In genomic region chr10:33132626-33133025, GRCh38 we compare ENCODE assay signal across 8 cellular contexts.
DNase-seq lines count a peak whose midpoint lies in the region; ATAC-seq, FAIRE-seq and TF ChIP-seq lines count a peak whose summit lies in the region.

No MANE protein-coding gene starts in this region.

- 92 to 100% methylated on average over 1 of the region's 1 CpG for WGBS in pancreas, 2 donors

- H3K9me3 ChIP-seq in Loucy (ENCODE audit: insufficient read depth, low read depth, low read length) (no peaks in the 10 kb centered on the region), pancreas (no peaks in the 10 kb centered on the region)

- H3K27me3 Mint-ChIP-seq in activated naive CD8-positive, alpha-beta T cell: no peaks in the 10 kb centered on the region

- no peaks in the 10 kb centered on the region for H3K9me2 ChIP-seq in Loucy (replicated peaks; ENCODE audit: low read depth, low read length)

- H3K27me3 ChIP-seq in Loucy (ENCODE audit: insufficient read depth, low read length, poor library complexity, severe bottlenecking): no peaks in the 10 kb centered on the region
- H3K27me3 ChIP-seq in pancreas: no peaks in the 10 kb centered on the region

- H3F3A ChIP-seq in Loucy (ENCODE audit: low read depth): no peaks in the 10 kb centered on the region

- H3K9me3 Mint-ChIP-seq in activated naive CD8-positive, alpha-beta T cell (ENCODE audit: low read depth): no peaks in the 10 kb centered on the region

- peaks cover 78% of the 10 kb centered on the region for H3K4me1 Mint-ChIP-seq in activated naive CD8-positive, alpha-beta T cell (ENCODE audit: low read depth)

- no peak for FAIRE-seq in pancreas (lab: Jason Lieb, UNC)

- peak; percentile 26 for DNase-seq in NCI-H82 (lab: John Stamatoyannopoulos, UW)
- no peak for DNase-seq in NCI-H82 treated with DMSO at 0.1 percent for 48 hours (lab: John Stamatoyannopoulos, UW; ENCODE audit: unreplicated experiment)
- DNase-seq in pancreas: no peak
- DNase-seq in NCI-H2227 (lab: John Stamatoyannopoulos, UW; ENCODE audit: unreplicated experiment): no peak
- no peak for DNase-seq in erythroblast (lab: John Stamatoyannopoulos, UW)

- no peaks in the 10 kb centered on the region for H4K20me1 ChIP-seq in Loucy (ENCODE audit: insufficient read depth, low read length, poor library complexity, severe bottlenecking)

- intact Hi-C loops in pancreas (cut with DNase I): no loop called here

- H3K27ac Mint-ChIP-seq in activated naive CD8-positive, alpha-beta T cell: peak overlapping the region; percentile 96

- H3K4me3 Mint-ChIP-seq in activated naive CD8-positive, alpha-beta T cell: no peak overlapping the region

- ATAC-seq in pancreas (no peak), HG02588 (IDR thresholded peaks at IDR 0.05; ENCODE audit: unreplicated experiment) (no peak)

- peak overlapping the region in 3 of 4 donors; percentile 55 to 93 (median 81) for H3K27ac ChIP-seq in pancreas

- no peak overlapping the region for H3K9ac ChIP-seq in Loucy (ENCODE audit: low read depth, low read length, poor library complexity, severe bottlenecking)

- TF ChIP-seq POLR2A in erythroblast (IDR thresholded peaks at IDR 0.05; ENCODE audit: low read length): no peak

- no peak overlapping the region for H3K4me2 ChIP-seq in Loucy (ENCODE audit: low read depth, low read length, poor library complexity, severe bottlenecking)

- no peak overlapping the region for H3K4me3 ChIP-seq in Loucy (ENCODE audit: low read length, poor library complexity, severe bottlenecking)
- no peak overlapping the region for H3K4me3 ChIP-seq in pancreas

- H3K36me3 Mint-ChIP-seq in activated naive CD8-positive, alpha-beta T cell: no peaks in the 10 kb centered on the region

- 0 out of 2 replicates have a peak overlapping the region, but pooled peaks have one; percentile 36 for H2AFZ ChIP-seq in Loucy (ENCODE audit: low read length)

- H3K36me3 ChIP-seq in Loucy (ENCODE audit: insufficient read depth, low read length) (no peaks in the 10 kb centered on the region), pancreas (no peaks in the 10 kb centered on the region)

- no peaks in the 10 kb centered on the region for H3K79me2 ChIP-seq in Loucy (ENCODE audit: insufficient read depth, low read length)

- H3K4me1 ChIP-seq in Loucy (ENCODE audit: insufficient read depth, low read length, poor library complexity, severe bottlenecking) (peaks cover 34% of the 10 kb centered on the region), pancreas (peaks cover 0 to 6% (median 0%) of the 10 kb centered on the region in 3 donors)

- TF ChIP-seq CTCF in Loucy (conservative IDR thresholded peaks at IDR 0.05; ENCODE audit: low read length) (peak; percentile 72), pancreas (IDR thresholded peaks at IDR 0.05) (no peak)
